14 cellular contexts compared by ENCODE assay signal in genomic region chr3:124818398-124819150, GRCh38.
A peak's percentile ranks its signal among the peaks of the same experiment; 100 is the strongest.
DNase-seq lines count a peak whose midpoint lies in the region; TF ChIP-seq lines count a peak whose summit lies in the region.
"Had no signal": no experiment of that assay in that cellular context is flagged by ENCODE, and none has a peak within 500 bp of the region (broad histone marks: within the 10 kb centered on the region; RNA-seq: fewer than 3 reads in every experiment).

No MANE protein-coding gene starts in this region.

- DNase-seq in HAP-1 (ENCODE audit: low spot score in 2 of 2) (peak; percentile 71 to 86), cardiac fibroblast (ENCODE audit: low read depth in 2 of 2) (peak; percentile 50 to 71), hepatocyte (ENCODE audit: low spot score) (no peak), smooth muscle cell (lab: John Stamatoyannopoulos, UW; ENCODE audit: unreplicated experiment) (no peak), PC-9 (no peak), NCI-H2171 treated with DMSO at 0.1 percent for 48 hours (lab: John Stamatoyannopoulos, UW) (no peak), GOT3 (lab: John Stamatoyannopoulos, UW) (no peak), cerebellar cortex (ENCODE audit: low spot score) (no peak)
- DNase-seq: activated CD4-positive, alpha-beta T cell treated with anti-CD3 and anti-CD28 coated beads for 48 hours; activated T-cell treated with anti-CD3 and anti-CD28 coated beads, Interleukin-2, amount 50 U/mL, for 1 hour; AML-193; kidney glomerular epithelial cell; NCI-H1092 treated with DMSO at 0.1 percent for 48 hours; stimulated activated CD4-positive, alpha-beta T cell treated with anti-CD3 and anti-CD28 coated beads, Interleukin-2, amount 100 ng/mL, for 48 hours had no signal

- H3K4me2 ChIP-seq in hepatocyte, result peak overlapping the region; percentile 11
- peak overlapping the region; percentile 50 for H3K4me2 ChIP-seq in smooth muscle cell
- no peak overlapping the region for H3K4me2 ChIP-seq in PC-9

- H3K79me2 ChIP-seq in hepatocyte (peaks cover 1% of the 10 kb centered on the region), smooth muscle cell (ENCODE audit: low read depth) (no peaks in the 10 kb centered on the region), PC-9 (ENCODE audit: low read depth) (peaks cover 8% of the 10 kb centered on the region; the same call in 1 of the 2 replicates)

- H3K27me3 ChIP-seq in HAP-1 (ENCODE audit: low read depth) (no peaks in the 10 kb centered on the region), hepatocyte (no peaks in the 10 kb centered on the region), smooth muscle cell (ENCODE audit: low read depth) (no peaks in the 10 kb centered on the region), PC-9 (ENCODE audit: insufficient read depth, low read depth) (no peaks in the 10 kb centered on the region)

- in situ Hi-C loops in HAP-1 (cut with MboI; ENCODE audit: low sequenced_read_pairs), result no loop called here

- H3K36me3 ChIP-seq in HAP-1 (replicated peaks) (peaks cover 2% of the 10 kb centered on the region; the same call in 1 of the 2 replicates), hepatocyte (replicated peaks; ENCODE audit: insufficient read depth, low read depth) (peaks cover 3% of the 10 kb centered on the region), smooth muscle cell (ENCODE audit: low read depth) (no peaks in the 10 kb centered on the region), PC-9 (ENCODE audit: low read depth) (peaks cover 24% of the 10 kb centered on the region)

- H3K27ac ChIP-seq in hepatocyte, result peak overlapping the region; percentile 70
- H3K27ac ChIP-seq in smooth muscle cell (ENCODE audit: low read depth), result peak overlapping the region; percentile 57
- no peak overlapping the region for H3K27ac ChIP-seq in PC-9

- H2AFZ ChIP-seq in hepatocyte (no peak overlapping the region), smooth muscle cell (ENCODE audit: low read depth) (no peak overlapping the region), PC-9 (no peak overlapping the region)

- no TSS peak for BruUV-seq in PC-9 (replicated peaks; lab: Mats Ljungman, UMichigan)

- CTCF ChIA-PET in PC-9 (lab: Charles Lee), result no interaction called here

- H4K20me1 ChIP-seq in hepatocyte (ENCODE audit: insufficient read depth, poor library complexity, severe bottlenecking), result no peaks in the 10 kb centered on the region
- H4K20me1 ChIP-seq in smooth muscle cell (ENCODE audit: low read depth), result no peaks in the 10 kb centered on the region
- H4K20me1 ChIP-seq in PC-9 (ENCODE audit: insufficient read depth), result no peaks in the 10 kb centered on the region

- no peak overlapping the region for H3K9ac ChIP-seq in smooth muscle cell (ENCODE audit: low read depth)

- no peaks in the 10 kb centered on the region for H3K9me2 ChIP-seq in hepatocyte (replicated peaks; ENCODE audit: insufficient read depth)
- no peaks in the 10 kb centered on the region for H3K9me2 ChIP-seq in PC-9 (ENCODE audit: insufficient read depth)

- H3F3A ChIP-seq in smooth muscle cell (ENCODE audit: low read depth), result peaks cover 3% of the 10 kb centered on the region
- H3F3A ChIP-seq in PC-9 (ENCODE audit: insufficient read depth, low read depth), result peaks cover 23% of the 10 kb centered on the region

- peaks cover 12% of the 10 kb centered on the region for H3K4me1 ChIP-seq in HAP-1
- peaks cover 35% of the 10 kb centered on the region for H3K4me1 ChIP-seq in hepatocyte (ENCODE audit: insufficient read depth)
- peaks cover 10% of the 10 kb centered on the region for H3K4me1 ChIP-seq in smooth muscle cell (ENCODE audit: low read depth)
- H3K4me1 ChIP-seq in PC-9 (replicated peaks; ENCODE audit: insufficient read depth), result peaks cover 34% of the 10 kb centered on the region

- no peaks in the 10 kb centered on the region for H3K9me3 ChIP-seq in HAP-1
- H3K9me3 ChIP-seq in hepatocyte (ENCODE audit: low read depth), result no peaks in the 10 kb centered on the region
- no peaks in the 10 kb centered on the region for H3K9me3 ChIP-seq in smooth muscle cell (replicated peaks; ENCODE audit: low read depth)
- 0 out of 2 replicates have a peak, but pooled peaks cover 3% of the 10 kb centered on the region for H3K9me3 ChIP-seq in PC-9 (ENCODE audit: insufficient read depth, low read depth)

- H3K4me3 ChIP-seq in HAP-1 (no peak overlapping the region), cardiac fibroblast (replicated peaks in 1 of 2; ENCODE audit: low read depth in 2 of 2, low read length in 2 of 2) (no peak overlapping the region), hepatocyte (no peak overlapping the region), smooth muscle cell (no peak overlapping the region), PC-9 (no peak overlapping the region)

- POLR2A ChIA-PET in PC-9 (lab: Charles Lee; ENCODE audit: unreplicated experiment), result no interaction called here

- intact Hi-C loops in PC-9 (cut with micrococcal nuclease; ENCODE audit: unreplicated experiment), result no loop called here

- WGBS in hepatocyte (ENCODE audit: low lambda C conversion rate, missing lambda C conversion rate), result 56% methylated on average over 9 of the region's 10 CpGs
- WGBS in smooth muscle cell (ENCODE audit: low lambda C conversion rate), result 60% methylated on average over 10 of the region's 10 CpGs

- TF ChIP-seq CTCF in cardiac fibroblast (IDR thresholded peaks at IDR 0.05; ENCODE audit: low read depth, low read length), result no peak
- no peak for TF ChIP-seq CTCF in hepatocyte (IDR thresholded peaks at IDR 0.05; ENCODE audit: poor library complexity)
- TF ChIP-seq CTCF in smooth muscle cell (IDR thresholded peaks at IDR 0.05; ENCODE audit: borderline replicate concordance, insufficient read depth, poor library complexity, severe bottlenecking), result no peak
- no peak for TF ChIP-seq CTCF in PC-9 (conservative IDR thresholded peaks at IDR 0.05)

Comparison
In these comparisons a context has a peak if more than half of its experiments do, and no peak if none do; other contexts are left out.
1. DNase-seq: peak in HAP-1 (2 of 2) and cardiac fibroblast (2 of 2); none in hepatocyte (single experiment), smooth muscle cell (single experiment), PC-9 (0 of 2), NCI-H2171 treated with DMSO at 0.1 percent for 48 hours (single experiment), GOT3 (single experiment) and cerebellar cortex (single experiment).